In genomic region chr19:55487884-55488687, GRCh38 we compare ENCODE assay signal across 8 cellular contexts. TPM values are rescaled to one million over a fixed set of nuclear protein-coding genes. Genes with fewer than 3 reads are reported as not detected.
DNase-seq lines count a peak whose midpoint lies in the region; ATAC-seq and TF ChIP-seq lines count a peak whose summit lies in the region.
"Had no signal": no experiment of that assay in that cellular context is flagged by ENCODE, and none has a peak within 500 bp of the region (broad histone marks: within the 10 kb centered on the region; RNA-seq: fewer than 3 reads in every experiment).

Gene SSC5D (plus strand): TSS chr19:55488436. CDS start chr19:55488590, 154 bp downstream.

- peak within 1 kb of the TSS; percentile 61 for H3K4me3 Mint-ChIP-seq in WTC11

- peaks cover 0 to 12% (median 5%) of the 10 kb centered on the region in 6 donors for H3K36me3 ChIP-seq in spleen

- no peak for TF ChIP-seq POLR2A in spleen (IDR thresholded peaks at IDR 0.05)

- H3K9me3 ChIP-seq in right cardiac atrium (ENCODE audit: control insufficient read depth, low read length) (no peaks in the 10 kb centered on the region), spleen (no peaks in the 10 kb centered on the region)

- peak within 1 kb of the TSS; percentile 79 for H3K27ac ChIP-seq in right cardiac atrium (ENCODE audit: low read length)
- peak within 1 kb of the TSS; percentile 13 to 87 (median 68) for H3K27ac ChIP-seq in spleen

- POLR2A ChIA-PET in WTC11 (lab: Charles Lee): interaction anchor here (1.1 to 1.4 kb wide), 3 partner anchors 12 to 116 kb away, joined by 3 to 4 read pairs (median 4); partner anchors contain the start of genes ISOC2 and ZNF628

- H3K36me3 Mint-ChIP-seq in WTC11: no peaks in the 10 kb centered on the region

- H3K4me1 ChIP-seq in right cardiac atrium (ENCODE audit: control insufficient read depth, insufficient read depth, low read length) (peaks cover 3% of the 10 kb centered on the region), spleen (peaks cover 12 to 84% (median 48%) of the 10 kb centered on the region in 6 donors)

- TF ChIP-seq CTCF in WTC11 (IDR thresholded peaks at IDR 0.05) (no peak), spleen (IDR thresholded peaks at IDR 0.05 in 8 of 11, conservative IDR thresholded peaks at IDR 0.05 in 3 of 11) (no peak)

- H3K27me3 Mint-ChIP-seq in WTC11 (ENCODE audit: low read depth): peaks cover 3% of the 10 kb centered on the region

- H3K27ac Mint-ChIP-seq in WTC11: peak within 1 kb of the TSS; percentile 9; the same call in 1 of the 2 replicates

- no peaks in the 10 kb centered on the region for H3K9me3 Mint-ChIP-seq in WTC11

- DNase-seq in HK-2 (ENCODE audit: unreplicated experiment) (peak; percentile 70), WTC11 (ENCODE audit: low spot score) (no peak), right cardiac atrium (peak; percentile 69 to 87 (median 81)), spleen (no peak), activated gamma-delta T cell (lab: John Stamatoyannopoulos, UW) (no peak), NCI-H1092 (lab: John Stamatoyannopoulos, UW) (no peak)

- CTCF ChIA-PET in WTC11 (lab: Charles Lee): interaction anchor here (0.5 to 13.5 kb wide), 5 partner anchors 12 to 165 kb away, joined by 3 to 96 read pairs (median 5); partner anchors contain the start of gene ZNF628

- H3K4me3 ChIP-seq in right cardiac atrium (ENCODE audit: low read length) (no peak within 1 kb of the TSS), spleen (peak within 1 kb of the TSS in 3 of 8 donors; percentile 5 to 30 (median 25))

- WGBS in right cardiac atrium: 7% methylated on average over 22 of the region's 22 CpGs
- 25 to 39% (median 35%) methylated on average over 15 to 18 of the region's 22 CpGs for WGBS in spleen, 5 donors

- no peaks in the 10 kb centered on the region for H3K27me3 ChIP-seq in right cardiac atrium (ENCODE audit: control insufficient read depth, insufficient read depth)
- H3K27me3 ChIP-seq in spleen (replicated peaks in 1 of 7): peaks cover 0 to 57% (median 2%) of the 10 kb centered on the region in 7 donors

- H3K4me1 Mint-ChIP-seq in WTC11: peaks cover 19% of the 10 kb centered on the region

- no peak for ATAC-seq in WTC11
- peak in 1 of 2 donors; percentile 3 for ATAC-seq in right cardiac atrium
- ATAC-seq in GM19023 (IDR thresholded peaks at IDR 0.05; ENCODE audit: unreplicated experiment): no peak

- intact Hi-C loops in right cardiac atrium (cut with DNase I): no loop called here
- intact Hi-C loops in spleen (cut with DNase I; ENCODE audit: low total_unique reads): no loop called here

TF ChIP-seq in WTC11, 78 proteins besides CTCF, POLR2A, EP300 and RAD21:
- TF ChIP-seq USF2 (CRISPR knock-in tag; IDR thresholded peaks at IDR 0.05): no peak
- TF ChIP-seq GTF2I (CRISPR knock-in tag; conservative IDR thresholded peaks at IDR 0.05): 0 out of 2 replicates have a peak, but pooled peaks have one; percentile 42

RNA-seq across cellular contexts. Expression of gene SSC5D, which starts in this region (rescaled TPM):
- total RNA-seq in WTC11 (2021) (1.8 to 2.9 TPM (median 2.5 TPM) in 3 replicates), right cardiac atrium (10 to 100 TPM in 1 of 4 donors, 1 to 10 TPM in 3; 6.8 to 10.2 (median 8.1) TPM), spleen (10 to 100 TPM; 11.0 to 30.6 (median 24.1) TPM)
- polyA plus RNA-seq in right cardiac atrium (4.4 TPM), spleen (1 to 10 TPM in 2 of 3 donors, under 1 TPM in 1; 0.61 to 7.4 (median 2.5) TPM)
- total RNA-seq: SK-MEL-5 had no signal

Comparison
In these comparisons a context has a peak if more than half of its experiments do, and no peak if none do; other contexts are left out.
1. DNase-seq: peak in HK-2 (single experiment) and right cardiac atrium (3 of 3); none in WTC11 (single experiment), spleen (single experiment), activated gamma-delta T cell (single experiment) and NCI-H1092 (single experiment).